4 cellular contexts compared by ENCODE assay signal in genomic region chr12:58586762-58587161, GRCh38.
A peak's percentile ranks its signal among the peaks of the same experiment; 100 is the strongest.
TF ChIP-seq lines count a peak whose summit lies in the region.

No MANE protein-coding gene starts in this region.

TF ChIP-seq in A549, 52 proteins besides CTCF, POLR2A, EP300 and RAD21:
- TF ChIP-seq MAFK (IDR thresholded peaks at IDR 0.05; ENCODE audit: partially characterized antibody) (peak; percentile 94), RFX5 (IDR thresholded peaks at IDR 0.05) (no peak)

TF ChIP-seq in GM23338, 12 proteins besides CTCF, POLR2A, EP300 and RAD21 (continues in another document):
- no peak for TF ChIP-seq ZNF462 (CRISPR knock-in tag; IDR thresholded peaks at IDR 0.05)
- no peak for TF ChIP-seq CREB1 (CRISPR knock-in tag; IDR thresholded peaks at IDR 0.05; ENCODE audit: low read depth)
- no peak for TF ChIP-seq NANOG (IDR thresholded peaks at IDR 0.05; ENCODE audit: borderline replicate concordance)
- TF ChIP-seq ZNF114 (CRISPR knock-in tag; IDR thresholded peaks at IDR 0.05) = no peak
- TF ChIP-seq POLR2AphosphoS5 (IDR thresholded peaks at IDR 0.05; ENCODE audit: low read depth) = no peak
- no peak for TF ChIP-seq JUNB (IDR thresholded peaks at IDR 0.05; ENCODE audit: unreplicated experiment)

TF ChIP-seq in IMR-90, 13 proteins besides CTCF, POLR2A, EP300 and RAD21:
- peak; percentile 94 for TF ChIP-seq MAFK (IDR thresholded peaks at IDR 0.05; ENCODE audit: low read depth, low read length)
- no peak for TF ChIP-seq CEBPB (IDR thresholded peaks at IDR 0.05; ENCODE audit: low read depth, low read length)

TF ChIP-seq in K562, 482 proteins besides CTCF, POLR2A, EP300 and RAD21:
- TF ChIP-seq ZNF316 (IDR thresholded peaks at IDR 0.05) (0 out of 2 replicates have a peak, but pooled peaks have one; percentile 35), MAFF (IDR thresholded peaks at IDR 0.05; ENCODE audit: low read length) (peak; percentile 56), SMAD4 (CRISPR knock-in tag; conservative IDR thresholded peaks at IDR 0.05) (no peak), POLR2AphosphoS5 (IDR thresholded peaks at IDR 0.05; ENCODE audit: control insufficient read depth, insufficient read depth, low read depth, low read length) (no peak), MAFK (IDR thresholded peaks at IDR 0.05; ENCODE audit: low read length) (peak; percentile 68), CAMTA2 (CRISPR knock-in tag; conservative IDR thresholded peaks at IDR 0.05) (no peak), C11orf30 (IDR thresholded peaks at IDR 0.05; ENCODE audit: low read depth) (peak; percentile 20; the same call in 1 of the 2 replicates), HDGF (IDR thresholded peaks at IDR 0.05) (no peak), MTA2 (IDR thresholded peaks at IDR 0.05; ENCODE audit: low read depth) (no peak), PRPF4 (IDR thresholded peaks at IDR 0.05; ENCODE audit: insufficient read depth, low read depth, low read length, poor library complexity, severe bottlenecking) (no peak), ZNF253 (CRISPR knock-in tag; conservative IDR thresholded peaks at IDR 0.05) (no peak), MAFG (tag; conservative IDR thresholded peaks at IDR 0.05) (peak; percentile 31; the same call in 1 of the 2 replicates)
